Comparison of ENCODE assay signal across 7 cellular contexts in the genomic region with DNA sequence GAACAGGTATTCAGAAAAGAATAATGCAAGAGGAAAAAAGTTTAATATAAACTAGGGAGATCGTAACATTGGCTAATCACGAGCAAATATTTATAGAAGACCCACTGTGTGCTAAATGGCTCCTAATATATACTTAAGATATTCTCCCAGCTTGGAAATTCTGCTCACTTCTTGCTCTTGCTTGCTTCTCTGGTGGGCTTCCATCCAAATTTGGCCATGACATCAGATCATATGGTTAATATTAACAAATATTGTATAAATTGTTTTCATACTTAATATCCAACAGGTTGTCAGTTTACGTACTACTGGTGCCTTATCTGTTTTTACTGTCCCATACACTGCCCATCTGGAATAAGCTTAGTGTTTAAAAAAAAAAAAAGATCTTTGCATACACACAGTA. TPM values are rescaled to one million over a fixed set of nuclear protein-coding genes. Genes with fewer than 3 reads are reported as not detected.
DNase-seq lines count a peak whose midpoint lies in the region; ATAC-seq and TF ChIP-seq lines count a peak whose summit lies in the region.

No MANE protein-coding gene starts in this region.

- H3K27me3 Mint-ChIP-seq in HFFc6 (ENCODE audit: insufficient read depth) = no peaks in the 10 kb centered on the region
- H3K27me3 Mint-ChIP-seq in activated CD8-positive, alpha-beta T cell treated with anti-CD3 and anti-CD28 coated beads, Interleukin-2, amount 10 ng/mL, durations not matched to agents 7 days and 5 days (ENCODE audit: low read depth) = no peaks in the 10 kb centered on the region
- no peaks in the 10 kb centered on the region for H3K27me3 Mint-ChIP-seq in stimulated activated naive CD8-positive, alpha-beta T cell treated with anti-CD3 and anti-CD28 coated beads, Interleukin-15, amount 100 ng/mL, for 72 hours

- peak overlapping the region; percentile 93 for H3K4me3 Mint-ChIP-seq in HFFc6
- H3K4me3 Mint-ChIP-seq in activated CD8-positive, alpha-beta T cell treated with anti-CD3 and anti-CD28 coated beads, Interleukin-2, amount 10 ng/mL, durations not matched to agents 7 days and 5 days = peak overlapping the region; percentile 93
- peak overlapping the region; percentile 89 to 95 for H3K4me3 Mint-ChIP-seq in stimulated activated naive CD8-positive, alpha-beta T cell treated with anti-CD3 and anti-CD28 coated beads, Interleukin-15, amount 100 ng/mL, for 72 hours

- POLR2A ChIA-PET in activated CD8-positive, alpha-beta T cell treated with anti-CD3 and anti-CD28 coated beads, Interleukin-2, amount 10 ng/mL, durations not matched to agents 7 days and 5 days (lab: Charles Lee) = interaction anchor here (0.6 to 12.0 kb wide), 7 partner anchors 10 to 236 kb away, joined by 3 to 180 read pairs (median 19); a partner anchor contains a TSS

- no peak for DNase-seq in HFFc6
- DNase-seq in activated CD8-positive, alpha-beta T cell treated with anti-CD3 and anti-CD28 coated beads, Interleukin-2, amount 10 ng/mL, durations not matched to agents 7 days and 5 days = no peak
- DNase-seq in stimulated activated naive CD8-positive, alpha-beta T cell treated with anti-CD3 and anti-CD28 coated beads, Interleukin-15, amount 100 ng/mL, for 72 hours = no peak
- DNase-seq in head of caudate nucleus = no peak
- no peak for DNase-seq in effector CD8-positive, alpha-beta T cell (lab: John Stamatoyannopoulos, UW)
- no peak for DNase-seq in NCI-H2029 (lab: John Stamatoyannopoulos, UW)

- H3K9me3 Mint-ChIP-seq in HFFc6 = no peaks in the 10 kb centered on the region
- no peaks in the 10 kb centered on the region for H3K9me3 Mint-ChIP-seq in activated CD8-positive, alpha-beta T cell treated with anti-CD3 and anti-CD28 coated beads, Interleukin-2, amount 10 ng/mL, durations not matched to agents 7 days and 5 days (ENCODE audit: insufficient read depth)
- H3K9me3 Mint-ChIP-seq in stimulated activated naive CD8-positive, alpha-beta T cell treated with anti-CD3 and anti-CD28 coated beads, Interleukin-15, amount 100 ng/mL, for 72 hours = peaks cover 0 to 5% of the 10 kb centered on the region in 2 donors

- CTCF ChIA-PET in activated CD8-positive, alpha-beta T cell treated with anti-CD3 and anti-CD28 coated beads, Interleukin-2, amount 10 ng/mL, durations not matched to agents 7 days and 5 days (lab: Charles Lee) = interaction anchor here (1.1 to 2.8 kb wide), 6 partner anchors 20 to 206 kb away, joined by 3 to 21 read pairs (median 12); a partner anchor contains a TSS

- intact Hi-C loops in head of caudate nucleus (cut with DNase I) = loop anchor here (10.0 kb wide), 1 partner anchor 208 kb away; no protein-coding TSS in a partner anchor

- ATAC-seq in activated CD8-positive, alpha-beta T cell treated with anti-CD3 and anti-CD28 coated beads, Interleukin-2, amount 10 ng/mL, durations not matched to agents 7 days and 5 days = no peak
- no peak for ATAC-seq in stimulated activated naive CD8-positive, alpha-beta T cell treated with anti-CD3 and anti-CD28 coated beads, Interleukin-15, amount 100 ng/mL, for 72 hours

- peaks cover 64% of the 10 kb centered on the region for H3K4me1 Mint-ChIP-seq in HFFc6 (ENCODE audit: low read depth)
- peaks cover 60% of the 10 kb centered on the region for H3K4me1 Mint-ChIP-seq in activated CD8-positive, alpha-beta T cell treated with anti-CD3 and anti-CD28 coated beads, Interleukin-2, amount 10 ng/mL, durations not matched to agents 7 days and 5 days (ENCODE audit: low read depth)
- H3K4me1 Mint-ChIP-seq in stimulated activated naive CD8-positive, alpha-beta T cell treated with anti-CD3 and anti-CD28 coated beads, Interleukin-15, amount 100 ng/mL, for 72 hours = peaks cover 55% of the 10 kb centered on the region

- TF ChIP-seq CTCF in HFFc6 (IDR thresholded peaks at IDR 0.05) = no peak

- H3K36me3 Mint-ChIP-seq in HFFc6 (ENCODE audit: low read depth) = peaks cover 41% of the 10 kb centered on the region
- peaks cover 55% of the 10 kb centered on the region for H3K36me3 Mint-ChIP-seq in activated CD8-positive, alpha-beta T cell treated with anti-CD3 and anti-CD28 coated beads, Interleukin-2, amount 10 ng/mL, durations not matched to agents 7 days and 5 days (ENCODE audit: low read depth)

- peak overlapping the region; percentile 100 for H3K27ac Mint-ChIP-seq in HFFc6
- peak overlapping the region; percentile 99 for H3K27ac Mint-ChIP-seq in activated CD8-positive, alpha-beta T cell treated with anti-CD3 and anti-CD28 coated beads, Interleukin-2, amount 10 ng/mL, durations not matched to agents 7 days and 5 days
- peak overlapping the region; percentile 99 for H3K27ac Mint-ChIP-seq in stimulated activated naive CD8-positive, alpha-beta T cell treated with anti-CD3 and anti-CD28 coated beads, Interleukin-15, amount 100 ng/mL, for 72 hours

- H3K4me3 ChIP-seq in iPS-11a (ENCODE audit: low read depth, low read length) = peak overlapping the region; percentile 82

RNA-seq across cellular contexts. Expression of a gene that starts 1.1 kb away (rescaled TPM):
- 10 to 100 TPM; 42.6 to 70.8 (median 58.9) TPM for total RNA-seq in HFFc6 (2021; fragmentation: NEBNext Ultra II Directional; extraction: Animal tissue kit (Norgen Biotek cat#: 25700))
- total RNA-seq in activated CD8-positive, alpha-beta T cell treated with anti-CD3 and anti-CD28 coated beads, Interleukin-2, amount 10 ng/mL, durations not matched to agents 7 days and 5 days = 10 to 100 TPM; 31.3 to 33.6 TPM

RNA-seq across cellular contexts. Expression of a gene that starts 27.7 kb away (rescaled TPM):
- 100 to 1,000 TPM; 266 to 344 (median 322) TPM for total RNA-seq in HFFc6 (2021; fragmentation: NEBNext Ultra II Directional; extraction: Animal tissue kit (Norgen Biotek cat#: 25700))
- total RNA-seq in activated CD8-positive, alpha-beta T cell treated with anti-CD3 and anti-CD28 coated beads, Interleukin-2, amount 10 ng/mL, durations not matched to agents 7 days and 5 days = 100 to 1,000 TPM; 432 to 435 TPM
